ENCODE assay signal across 7 cellular contexts in the genomic region with DNA sequence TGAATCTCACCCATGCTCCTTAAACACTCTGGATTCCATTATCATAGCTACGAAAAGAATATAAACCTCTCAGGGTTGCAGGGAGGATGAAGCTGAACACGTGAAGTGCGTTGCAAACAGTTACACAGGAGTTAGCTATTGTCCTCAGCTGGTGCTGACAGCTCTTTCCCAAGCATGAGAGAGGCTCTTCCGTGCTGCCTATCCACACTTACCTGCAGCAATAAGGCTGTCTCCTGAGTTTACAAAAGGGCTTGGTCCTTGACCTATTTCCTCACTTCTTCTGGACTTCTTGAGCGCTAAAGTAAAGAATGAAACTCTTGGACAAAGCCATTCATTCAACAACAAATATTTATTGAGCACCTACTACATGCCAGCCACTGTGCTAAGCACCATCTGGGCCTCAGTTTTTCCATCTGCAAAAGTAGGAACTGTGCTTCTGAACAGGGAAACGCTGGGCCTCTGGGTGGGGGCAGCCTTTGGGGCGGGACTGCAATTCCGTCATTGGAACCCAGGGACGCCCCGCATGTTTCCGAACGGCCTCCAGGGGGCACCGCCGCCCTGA. TPM values are rescaled to one million over a fixed set of nuclear protein-coding genes. Genes with fewer than 3 reads are reported as not detected.
DNase-seq lines count a peak whose midpoint lies in the region; ATAC-seq and TF ChIP-seq lines count a peak whose summit lies in the region.

No MANE protein-coding gene starts in this region.

- H3K27me3 ChIP-seq in iPS DF 6.9 (ENCODE audit: control insufficient read depth, insufficient read depth, low read length) (no peaks in the 10 kb centered on the region), skeletal muscle tissue (ENCODE audit: control insufficient read depth in 3 of 3, insufficient read depth in 3 of 3, low read length in 3 of 3) (no peaks in the 10 kb centered on the region)

- H3K9me3 ChIP-seq in iPS DF 6.9 (ENCODE audit: control insufficient read depth, insufficient read depth, low read length), result no peaks in the 10 kb centered on the region
- H3K9me3 ChIP-seq in skeletal muscle tissue (ENCODE audit: control insufficient read depth in 3 of 3, low read length in 3 of 3), result no peaks in the 10 kb centered on the region

- ATAC-seq in HG03342 (IDR thresholded peaks at IDR 0.05; ENCODE audit: unreplicated experiment), result no peak

- TF ChIP-seq CTCF in GM13976 (IDR thresholded peaks at IDR 0.05; ENCODE audit: borderline replicate concordance, control extremely low read depth, extremely low read depth, insufficient read depth, missing control alignments), result peak; percentile 88

- peaks cover under 1% of the 10 kb centered on the region; the same call in 1 of the 2 replicates for H3K36me3 ChIP-seq in iPS DF 6.9 (ENCODE audit: control insufficient read depth, insufficient read depth, low read length)
- H3K36me3 ChIP-seq in skeletal muscle tissue (ENCODE audit: control insufficient read depth in 3 of 3, insufficient read depth in 3 of 3, low read length in 3 of 3), result peaks cover under 1 to 5% (median 4%) of the 10 kb centered on the region in 3 donors

- in situ Hi-C loops in GM13976 (cut with MboI; ENCODE audit: low sequenced_read_pairs, unreplicated experiment), result no loop called here

- peak overlapping the region; percentile 54; the same call in 1 of the 2 replicates for H3K4me3 ChIP-seq in iPS DF 6.9 (ENCODE audit: low read length)
- H3K4me3 ChIP-seq in skeletal muscle tissue (ENCODE audit: low read length in 3 of 3), result peak overlapping the region; percentile 87 to 92 (median 92)

- H3K4me1 ChIP-seq in iPS DF 6.9 (ENCODE audit: control insufficient read depth, insufficient read depth, low read length) (no peaks in the 10 kb centered on the region; the same call in 1 of the 2 replicates), skeletal muscle tissue (ENCODE audit: control insufficient read depth in 3 of 3, insufficient read depth in 3 of 3, low read length in 3 of 3) (peaks cover 13 to 26% (median 13%) of the 10 kb centered on the region in 3 donors)

- WGBS in iPS DF 6.9 (ENCODE audit: insufficient coverage, insufficient read length), result no CpG with 5 or more reads among the region's 14 CpGs

- peak overlapping the region; percentile 88 to 96 (median 94) for H3K9ac ChIP-seq in skeletal muscle tissue (ENCODE audit: low read depth in 1 of 3, low read length in 3 of 3)

- no peak overlapping the region for H3K27ac ChIP-seq in iPS DF 6.9 (ENCODE audit: low read length)
- peak overlapping the region; percentile 98 for H3K27ac ChIP-seq in skeletal muscle tissue (ENCODE audit: low read depth, low read length)

- DNase-seq in GM13976 (ENCODE audit: low spot score), result peak; percentile 95
- DNase-seq in HT1080 (ENCODE audit: low read depth), result peak; percentile 87
- peak in 4 of 5 donors; percentile 76 to 89 (median 84) for DNase-seq in T-helper 1 cell
- DNase-seq in astrocyte of the hippocampus (ENCODE audit: low read depth, low spot score), result peak; percentile 94
- DNase-seq in iPS DF 6.9 (ENCODE audit: low read depth, low spot score), result peak; percentile 64

RNA-seq across cellular contexts. Expression of a gene that starts 0.7 kb away (rescaled TPM):
- 237 and 263 TPM in 2 replicates for total RNA-seq in HT1080 (2014; rRNA removed; shearing (Covaris generic))
- 188 and 220 TPM in 2 replicates for polyA plus RNA-seq in HT1080 (2015; cell fraction: cytosol; rRNA removed)
- polyA plus RNA-seq in HT1080 (2015; cell fraction: nucleus; rRNA removed), result 92.7 and 94.5 TPM in 2 replicates
- 53.2 TPM for total RNA-seq in skeletal muscle tissue

RNA-seq across cellular contexts. Expression of a gene that starts 14.0 kb away (rescaled TPM):
- 20.1 and 23.1 TPM in 2 replicates for total RNA-seq in HT1080 (2014; rRNA removed; shearing (Covaris generic))
- polyA plus RNA-seq in HT1080 (2015; cell fraction: cytosol; rRNA removed), result 9.9 and 10.3 TPM in 2 replicates
- polyA plus RNA-seq in HT1080 (2015; cell fraction: nucleus; rRNA removed), result 8.5 and 10.3 TPM in 2 replicates
- total RNA-seq in skeletal muscle tissue, result 12.0 TPM

RNA-seq across cellular contexts. Expression of a gene that starts 16.4 kb away (rescaled TPM):
- 1.6 and 3.1 TPM in 2 replicates for total RNA-seq in HT1080 (2014; rRNA removed; shearing (Covaris generic))
- polyA plus RNA-seq in HT1080 (2015; cell fraction: cytosol; rRNA removed), result 2.8 and 3.4 TPM in 2 replicates
- 2.6 and 2.7 TPM in 2 replicates for polyA plus RNA-seq in HT1080 (2015; cell fraction: nucleus; rRNA removed)
- total RNA-seq in skeletal muscle tissue, result 0.52 TPM

RNA-seq across cellular contexts. Expression of a gene that starts 27.8 kb away (rescaled TPM):
- 21.3 and 25.1 TPM in 2 replicates for total RNA-seq in HT1080 (2014; rRNA removed; shearing (Covaris generic))
- polyA plus RNA-seq in HT1080 (2015; cell fraction: cytosol; rRNA removed), result 20.2 and 22.9 TPM in 2 replicates
- polyA plus RNA-seq in HT1080 (2015; cell fraction: nucleus; rRNA removed), result 8.7 and 9.0 TPM in 2 replicates
- total RNA-seq in skeletal muscle tissue, result 5.2 TPM

RNA-seq across cellular contexts. Expression of a gene that starts 41.3 kb away (rescaled TPM):
- total RNA-seq in HT1080 (2014; rRNA removed; shearing (Covaris generic)), result not detected in 2 replicates
- not detected in 2 replicates for polyA plus RNA-seq in HT1080 (2015; cell fraction: cytosol; rRNA removed)
- polyA plus RNA-seq in HT1080 (2015; cell fraction: nucleus; rRNA removed), result not detected in 2 replicates
- not detected for total RNA-seq in skeletal muscle tissue
